Comparison of ENCODE assay signal across 18 cellular contexts in genomic region chr7:134827889-134828288, GRCh38. TPM values are rescaled to one million over a fixed set of nuclear protein-coding genes. Genes with fewer than 3 reads are reported as not detected.
A peak's percentile ranks its signal among the peaks of the same experiment; 100 is the strongest.
DNase-seq lines count a peak whose midpoint lies in the region; ATAC-seq and TF ChIP-seq lines count a peak whose summit lies in the region.
"Had no signal": no experiment of that assay in that cellular context is flagged by ENCODE, and none has a peak within 500 bp of the region (broad histone marks: within the 10 kb centered on the region; RNA-seq: fewer than 3 reads in every experiment).

No MANE protein-coding gene starts in this region.

- peak; percentile 58 to 76 (median 66) for ATAC-seq in heart right ventricle
- peak; percentile 77 for ATAC-seq in sciatic nerve
- ATAC-seq: A549, GM12878 had no signal

- DNase-seq in AG04450 (ENCODE audit: low read depth, low spot score): peak; percentile 37
- DNase-seq in ascending aorta (ENCODE audit: low spot score in 2 of 2): peak in 1 of 2 donors; percentile 77
- no peak for DNase-seq in heart right ventricle
- DNase-seq in sciatic nerve (ENCODE audit: low spot score): no peak
- DNase-seq in NCI-H1048 (lab: John Stamatoyannopoulos, UW): no peak
- DNase-seq in activated gamma-delta T cell (lab: John Stamatoyannopoulos, UW): no peak
- DNase-seq in activated T-helper 2 cell treated with anti-CD3 and anti-CD28 coated beads, Interferon-gamma antibody, Interleukin-2, Interleukin-4, amounts not matched to agents 10 μg/mL and 5 μg/mL and 100 μg/mL, durations not matched to agents 14 hours and 24 hours and 36 hours (ENCODE audit: low spot score): no peak
- no peak for DNase-seq in NCI-H774 (lab: John Stamatoyannopoulos, UW)
- DNase-seq: activated T-cell treated with anti-CD3 and anti-CD28 coated beads, Interleukin-2, amount 50 U/mL, for 1 hour; NCI-H1436 treated with DMSO at 0.1 percent for 48 hours; NCI-H82; stimulated activated CD4-positive, alpha-beta T cell treated with anti-CD3 and anti-CD28 coated beads, Interleukin-2, amount 100 ng/mL, for 24 hours; stimulated activated naive CD4-positive, alpha-beta T cell treated with Interleukin-2 at 50 U/mL for 16 hours had no signal

- no peak overlapping the region for H3K4me3 ChIP-seq in AG04450 (ENCODE audit: low read depth, low read length)
- peak overlapping the region in 1 of 2 donors; percentile 14 for H3K4me3 ChIP-seq in ascending aorta
- H3K4me3 ChIP-seq in heart right ventricle: peak overlapping the region in 2 of 10 donors; percentile 0 to 1
- H3K4me3 ChIP-seq: A549, cardiac muscle cell, GM12878, neural progenitor cell, SK-N-MC had no signal

- peaks cover 12 to 79% of the 10 kb centered on the region in 2 donors for H3K4me1 ChIP-seq in ascending aorta
- H3K4me1 ChIP-seq in heart right ventricle: peaks cover 0 to 96% (median 69%) of the 10 kb centered on the region in 9 donors
- H3K4me1 ChIP-seq: A549, neural progenitor cell had no signal

- no peak overlapping the region for H3K27ac Mint-ChIP-seq in activated T-helper 2 cell treated with anti-CD3 and anti-CD28 coated beads, Interferon-gamma antibody, Interleukin-2, Interleukin-4, amounts not matched to agents 10 μg/mL and 5 μg/mL and 100 μg/mL, durations not matched to agents 14 hours and 24 hours and 36 hours
- H3K27ac Mint-ChIP-seq: neural progenitor cell had no signal

- no peaks in the 10 kb centered on the region for H3K4me1 Mint-ChIP-seq in activated T-helper 2 cell treated with anti-CD3 and anti-CD28 coated beads, Interferon-gamma antibody, Interleukin-2, Interleukin-4, amounts not matched to agents 10 μg/mL and 5 μg/mL and 100 μg/mL, durations not matched to agents 14 hours and 24 hours and 36 hours (ENCODE audit: low read depth)

- CTCF ChIA-PET in AG04450 (lab: Charles Lee): interaction anchor here (1.1 kb wide), 1 partner anchor 77 kb away, joined by 3 read pairs; no protein-coding TSS in a partner anchor

- TF ChIP-seq CTCF in AG04450 (IDR thresholded peaks at IDR 0.05; ENCODE audit: low read depth, low read length) (no peak), ascending aorta (IDR thresholded peaks at IDR 0.05) (no peak), heart right ventricle (IDR thresholded peaks at IDR 0.05) (no peak)

- no peak overlapping the region for H3K27ac ChIP-seq in AG04450 (ENCODE audit: low read depth, low read length)
- H3K27ac ChIP-seq in ascending aorta: peak overlapping the region; percentile 89
- peak overlapping the region; percentile 12 to 87 (median 75) for H3K27ac ChIP-seq in heart right ventricle
- H3K27ac ChIP-seq: A549, cardiac muscle cell, neural progenitor cell, SK-N-MC had no signal

- intact Hi-C loops in ascending aorta (cut with DNase I) (loop anchor here (2.0 to 5.0 kb wide), 2 partner anchors 45 to 136 kb away; no protein-coding TSS in a partner anchor), heart right ventricle (cut with DNase I) (loop anchor here in 4 of 10 donors (5.0 kb wide), 2 partner anchors 41 to 46 kb away; no protein-coding TSS in a partner anchor), sciatic nerve (cut with DNase I) (no loop called here)
- intact Hi-C loops in activated T-helper 2 cell treated with anti-CD3 and anti-CD28 coated beads, Interferon-gamma antibody, Interleukin-2, Interleukin-4, amounts not matched to agents 10 μg/mL and 5 μg/mL and 100 μg/mL, durations not matched to agents 14 hours and 24 hours and 36 hours (cut with micrococcal nuclease): no loop called here

- WGBS in heart right ventricle, 2 donors: 26 to 41% methylated on average over 3 of the region's 3 CpGs

- no peak overlapping the region for H3K4me3 Mint-ChIP-seq in activated T-helper 2 cell treated with anti-CD3 and anti-CD28 coated beads, Interferon-gamma antibody, Interleukin-2, Interleukin-4, amounts not matched to agents 10 μg/mL and 5 μg/mL and 100 μg/mL, durations not matched to agents 14 hours and 24 hours and 36 hours (ENCODE audit: low read depth)
- H3K4me3 Mint-ChIP-seq: neural progenitor cell had no signal

- H3K36me3 ChIP-seq in ascending aorta: no peaks in the 10 kb centered on the region
- no peaks in the 10 kb centered on the region for H3K36me3 ChIP-seq in heart right ventricle
- H3K36me3 ChIP-seq: cardiac muscle cell, neural progenitor cell had no signal

- peaks cover 2% of the 10 kb centered on the region for H3K27me3 Mint-ChIP-seq in activated T-helper 2 cell treated with anti-CD3 and anti-CD28 coated beads, Interferon-gamma antibody, Interleukin-2, Interleukin-4, amounts not matched to agents 10 μg/mL and 5 μg/mL and 100 μg/mL, durations not matched to agents 14 hours and 24 hours and 36 hours (ENCODE audit: low read depth)

- H3K36me3 Mint-ChIP-seq in activated T-helper 2 cell treated with anti-CD3 and anti-CD28 coated beads, Interferon-gamma antibody, Interleukin-2, Interleukin-4, amounts not matched to agents 10 μg/mL and 5 μg/mL and 100 μg/mL, durations not matched to agents 14 hours and 24 hours and 36 hours (ENCODE audit: low read depth): no peaks in the 10 kb centered on the region
- H3K36me3 Mint-ChIP-seq: neural progenitor cell had no signal

- POLR2A ChIA-PET in AG04450 (lab: Yijun Ruan, JAX): no interaction called here

- no peaks in the 10 kb centered on the region for H3K9me3 ChIP-seq in AG04450 (ENCODE audit: control insufficient read depth, insufficient read depth, low read length)
- no peaks in the 10 kb centered on the region for H3K9me3 ChIP-seq in ascending aorta
- H3K9me3 ChIP-seq in heart right ventricle: no peaks in the 10 kb centered on the region
- H3K9me3 ChIP-seq: A549 had no signal

- H3K27me3 ChIP-seq in AG04450 (ENCODE audit: control insufficient read depth, insufficient read depth, low read length) (no peaks in the 10 kb centered on the region), ascending aorta (no peaks in the 10 kb centered on the region), heart right ventricle (no peaks in the 10 kb centered on the region)
- H3K27me3 ChIP-seq: cardiac muscle cell, neural progenitor cell had no signal

- no peaks in the 10 kb centered on the region for H3K9me3 Mint-ChIP-seq in activated T-helper 2 cell treated with anti-CD3 and anti-CD28 coated beads, Interferon-gamma antibody, Interleukin-2, Interleukin-4, amounts not matched to agents 10 μg/mL and 5 μg/mL and 100 μg/mL, durations not matched to agents 14 hours and 24 hours and 36 hours
- H3K9me3 Mint-ChIP-seq: neural progenitor cell had no signal

RNA-seq across cellular contexts. Expression of gene CALD1, which starts 48.5 kb away (rescaled TPM):
- 578 and 804 TPM in 2 replicates for polyA plus RNA-seq in AG04450 (2011; rRNA removed)
- 391 and 424 TPM in 2 replicates for polyA minus RNA-seq in AG04450 (2011; rRNA and poly(A)+ RNA removed)
- total RNA-seq in ascending aorta: 352 TPM
- total RNA-seq in heart right ventricle: 100 to 1,000 TPM in 9 of 10 donors, 10 to 100 TPM in 1; 96.6 to 180 (median 132) TPM
- polyA plus RNA-seq in heart right ventricle: 100 to 1,000 TPM in 1 of 2 donors, 10 to 100 TPM in 1; 69.9 to 119 TPM
- total RNA-seq in sciatic nerve: 534 TPM
- total RNA-seq in activated T-helper 2 cell treated with anti-CD3 and anti-CD28 coated beads, Interferon-gamma antibody, Interleukin-2, Interleukin-4, amounts not matched to agents 10 μg/mL and 5 μg/mL and 100 μg/mL, durations not matched to agents 14 hours and 24 hours and 36 hours: 10.1 and 11.3 TPM in 2 replicates
